In the genomic region with DNA sequence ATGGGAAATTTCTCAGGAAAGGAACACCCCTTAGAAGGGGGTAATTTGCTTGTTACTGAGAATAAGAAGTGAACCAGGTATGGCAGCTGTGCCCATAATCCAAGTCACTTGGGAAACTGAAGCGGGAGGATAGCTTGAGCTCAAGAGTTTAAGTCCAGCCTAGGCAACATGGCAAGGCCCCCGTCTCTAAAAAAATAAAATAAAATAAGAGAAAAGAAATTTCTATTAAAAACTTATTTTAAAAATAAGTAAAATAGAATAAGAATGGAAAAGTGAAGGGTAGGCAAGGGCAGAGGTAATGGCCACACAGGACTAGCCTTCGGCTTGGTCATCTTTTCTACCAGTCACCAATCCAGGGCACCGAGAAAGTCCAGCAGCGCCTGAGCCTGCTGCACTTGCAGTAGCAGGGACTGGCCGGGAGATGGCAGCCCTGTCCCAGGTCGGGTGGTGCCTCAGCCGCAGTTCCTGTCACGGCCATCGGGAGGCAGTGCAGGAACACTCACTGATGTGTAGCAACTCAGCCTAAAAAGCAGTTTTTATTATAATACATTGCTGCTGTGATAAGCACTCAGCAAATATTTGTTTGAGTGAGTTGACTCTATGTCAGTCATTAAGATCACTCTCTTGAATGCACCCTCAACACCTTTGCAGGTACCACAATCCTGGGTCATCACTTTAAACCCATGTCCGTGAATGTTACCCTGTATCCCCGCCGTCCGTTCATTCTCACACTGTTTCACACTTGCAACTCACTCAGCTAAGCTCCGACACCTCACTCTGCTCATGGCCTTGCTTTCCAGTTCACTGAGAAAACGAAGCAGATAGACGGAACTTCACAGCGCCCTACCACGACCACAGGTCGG, we compare ENCODE assay signal across 8 cellular contexts. TPM values are rescaled to one million over a fixed set of nuclear protein-coding genes. Genes with fewer than 3 reads are reported as not detected.
DNase-seq lines count a peak whose midpoint lies in the region; ATAC-seq, FAIRE-seq and TF ChIP-seq lines count a peak whose summit lies in the region.

No MANE protein-coding gene starts in this region.

- no peak overlapping the region for H3K4me3 Mint-ChIP-seq in astrocyte (ENCODE audit: unreplicated experiment)

- peak; percentile 97 for ATAC-seq in HG02798 (IDR thresholded peaks at IDR 0.05; ENCODE audit: poor library complexity, unreplicated experiment)

- H4K20me1 ChIP-seq in astrocyte (ENCODE audit: insufficient read depth, low read length) (no peaks in the 10 kb centered on the region), hepatocyte (ENCODE audit: insufficient read depth, poor library complexity, severe bottlenecking) (no peaks in the 10 kb centered on the region)

- TF ChIP-seq CTCF in astrocyte (IDR thresholded peaks at IDR 0.05; ENCODE audit: insufficient read depth, low read depth, low read length) = peak; percentile 100
- TF ChIP-seq CTCF in hepatocyte (IDR thresholded peaks at IDR 0.05; ENCODE audit: poor library complexity) = peak; percentile 100

- FAIRE-seq in astrocyte (lab: Jason Lieb, UNC) = no peak

- 54% methylated on average over 20 of the region's 20 CpGs for WGBS in hepatocyte (ENCODE audit: low lambda C conversion rate, missing lambda C conversion rate)

- H3K36me3 ChIP-seq in astrocyte (ENCODE audit: insufficient read depth, low read length) (no peaks in the 10 kb centered on the region), hepatocyte (replicated peaks; ENCODE audit: insufficient read depth, low read depth) (no peaks in the 10 kb centered on the region)

- H3K27me3 ChIP-seq in astrocyte (ENCODE audit: insufficient read depth, low read length) = no peaks in the 10 kb centered on the region
- H3K27me3 ChIP-seq in hepatocyte = no peaks in the 10 kb centered on the region

- H2AFZ ChIP-seq in astrocyte (ENCODE audit: low read depth, low read length) (no peak overlapping the region), hepatocyte (no peak overlapping the region)

- DNase-seq in NCI-H187 (lab: John Stamatoyannopoulos, UW) (peak; percentile 37 to 47), NCI-H187 treated with DMSO at 0.1 percent for 48 hours (lab: John Stamatoyannopoulos, UW) (no peak), NCI-H1694 (lab: John Stamatoyannopoulos, UW) (peak; percentile 73), T-helper 9 cell (peak; percentile 94), astrocyte (ENCODE audit: low read depth) (peak; percentile 29), hepatocyte (ENCODE audit: low spot score) (peak; percentile 91), skeletal muscle cell (ENCODE audit: low read depth) (peak; percentile 26)

- no peaks in the 10 kb centered on the region for H3K79me2 ChIP-seq in astrocyte (ENCODE audit: insufficient read depth, low read length)
- no peaks in the 10 kb centered on the region for H3K79me2 ChIP-seq in hepatocyte

- H3K4me1 ChIP-seq in astrocyte (ENCODE audit: insufficient read depth, low read length) (peaks cover 14% of the 10 kb centered on the region), hepatocyte (ENCODE audit: insufficient read depth) (no peaks in the 10 kb centered on the region)

- H3K27me3 Mint-ChIP-seq in astrocyte (ENCODE audit: low read depth, unreplicated experiment) = no peaks in the 10 kb centered on the region

- peaks cover 17% of the 10 kb centered on the region for H3K4me1 Mint-ChIP-seq in astrocyte (ENCODE audit: low read depth, unreplicated experiment)

- no peaks in the 10 kb centered on the region for H3K9me3 Mint-ChIP-seq in astrocyte (ENCODE audit: unreplicated experiment)

- no peaks in the 10 kb centered on the region for H3K36me3 Mint-ChIP-seq in astrocyte (ENCODE audit: low read depth, unreplicated experiment)

- H3K4me3 ChIP-seq in astrocyte (ENCODE audit: insufficient read depth, low read depth, low read length) (no peak overlapping the region), hepatocyte (no peak overlapping the region), skeletal muscle cell (ENCODE audit: low read depth, low read length) (no peak overlapping the region)

- H3K9me2 ChIP-seq in hepatocyte (replicated peaks; ENCODE audit: insufficient read depth) = no peaks in the 10 kb centered on the region

- H3K27ac ChIP-seq in astrocyte (ENCODE audit: low read depth, low read length) = no peak overlapping the region
- H3K27ac ChIP-seq in hepatocyte = no peak overlapping the region

- no peak overlapping the region for H3K27ac Mint-ChIP-seq in astrocyte (ENCODE audit: unreplicated experiment)

- H3K4me2 ChIP-seq in astrocyte (ENCODE audit: low read length) (no peak overlapping the region), hepatocyte (no peak overlapping the region)

- H3K9me3 ChIP-seq in astrocyte (ENCODE audit: insufficient read depth, low read depth, low read length) = no peaks in the 10 kb centered on the region
- no peaks in the 10 kb centered on the region for H3K9me3 ChIP-seq in hepatocyte (ENCODE audit: low read depth)

- H3K9ac ChIP-seq in astrocyte (ENCODE audit: low read length) = no peak overlapping the region

RNA-seq across cellular contexts. Expression of a gene that starts 23.2 kb away (rescaled TPM):
- not detected in 2 replicates for total RNA-seq in astrocyte
- 0.33 TPM in 1 of 2 replicates, not detected in the other for total RNA-seq in hepatocyte
- polyA plus RNA-seq in hepatocyte = not detected in 2 replicates
